9 cellular contexts compared by ENCODE assay signal in the genomic region with DNA sequence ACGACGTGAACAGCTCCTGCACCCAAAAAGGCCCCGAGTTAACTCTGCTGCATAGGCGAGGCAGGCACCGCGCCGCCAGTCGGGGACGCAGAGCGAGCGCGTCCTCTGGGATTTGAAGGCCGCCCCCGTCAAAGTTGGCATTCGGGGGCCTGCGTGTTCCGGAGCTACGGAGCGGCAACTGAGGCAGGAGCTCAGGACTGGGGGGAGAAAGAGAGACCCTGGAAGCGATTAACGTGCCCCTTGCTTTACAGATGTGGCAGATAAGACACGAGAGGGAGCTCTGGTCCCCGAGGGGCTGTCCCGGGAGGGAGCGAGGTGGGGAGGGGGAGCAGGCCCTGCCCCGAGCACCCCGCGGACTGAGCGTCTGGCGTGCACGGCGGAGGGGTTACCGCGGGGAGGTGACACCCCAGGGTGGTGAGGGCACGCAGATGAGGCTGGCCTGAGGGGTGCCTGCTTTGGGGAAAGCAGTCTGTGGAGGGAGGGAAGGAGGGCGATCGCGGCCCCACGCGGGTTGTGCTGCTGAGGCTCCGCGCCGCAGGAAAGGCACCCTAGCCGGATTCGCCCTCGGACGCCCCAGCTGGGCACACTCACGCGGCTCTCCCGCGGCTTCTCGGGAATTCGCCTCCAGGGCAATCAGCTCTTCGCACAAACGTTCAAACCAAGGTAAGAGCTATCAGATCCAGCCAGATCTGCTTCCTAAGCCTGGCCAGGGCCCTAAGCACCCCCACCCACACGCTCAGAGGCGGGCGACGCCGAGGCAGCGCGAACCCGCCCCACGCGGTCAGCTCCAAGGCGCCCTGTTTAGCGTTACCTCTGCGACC. TPM values are rescaled to one million over a fixed set of nuclear protein-coding genes. Genes with fewer than 3 reads are reported as not detected.
DNase-seq lines count a peak whose midpoint lies in the region; ATAC-seq and TF ChIP-seq lines count a peak whose summit lies in the region.
"Had no signal": no experiment of that assay in that cellular context is flagged by ENCODE, and none has a peak within 500 bp of the region (broad histone marks: within the 10 kb centered on the region; RNA-seq: fewer than 3 reads in every experiment).

No MANE protein-coding gene starts in this region.

- no peak for TF ChIP-seq EP300 in gastroesophageal sphincter (IDR thresholded peaks at IDR 0.05)

- TF ChIP-seq POLR2A in gastroesophageal sphincter (IDR thresholded peaks at IDR 0.05), result no peak

- H3K9me3 Mint-ChIP-seq in CD8-positive, alpha-beta memory T cell, result no peaks in the 10 kb centered on the region

- peak overlapping the region in 6 of 7 donors; percentile 47 to 73 (median 54) for H3K4me3 Mint-ChIP-seq in CD8-positive, alpha-beta memory T cell

- 0 to 20% methylated on average over 4 to 7 of the region's 68 CpGs for WGBS in gastroesophageal sphincter (ENCODE audit: low coverage in 1 of 2), 2 donors

- no peak overlapping the region for H3K27ac ChIP-seq in CD8-positive, alpha-beta memory T cell (ENCODE audit: low read depth, low read length)
- no peak overlapping the region for H3K27ac ChIP-seq in gastroesophageal sphincter

- peaks cover 29% of the 10 kb centered on the region for H3K27me3 ChIP-seq in CD8-positive, alpha-beta memory T cell (ENCODE audit: insufficient read depth, low read length, poor library complexity, severe bottlenecking)
- H3K27me3 ChIP-seq in gastroesophageal sphincter, result peaks cover 84% of the 10 kb centered on the region

- peak overlapping the region in 1 of 8 donors; percentile 39 for H3K27ac Mint-ChIP-seq in CD8-positive, alpha-beta memory T cell

- ATAC-seq in gastroesophageal sphincter (no peak), GM18520 (IDR thresholded peaks at IDR 0.05; ENCODE audit: unreplicated experiment) (no peak)

- H3K4me1 Mint-ChIP-seq in CD8-positive, alpha-beta memory T cell, result peaks cover 11 to 32% (median 11%) of the 10 kb centered on the region in 3 donors

- H3K4me3 ChIP-seq in CD8-positive, alpha-beta memory T cell (ENCODE audit: low read length), result peak overlapping the region; percentile 19
- H3K4me3 ChIP-seq in gastroesophageal sphincter, result peak overlapping the region; percentile 7 to 47

- no peak for DNase-seq in CD8-positive, alpha-beta memory T cell
- peak; percentile 19 for DNase-seq in RPMI7951 (ENCODE audit: low read depth)
- DNase-seq in putamen (ENCODE audit: low spot score), result peak; percentile 36
- DNase-seq in cerebellum (ENCODE audit: low spot score), result no peak
- DNase-seq in stimulated activated CD4-positive, alpha-beta T cell treated with anti-CD3 and anti-CD28 coated beads, Interleukin-1b, Interleukin-23, amount 100 ng/mL, for 48 hours, result no peak
- DNase-seq in NCI-H2196 treated with DMSO at 0.1 percent for 48 hours (lab: John Stamatoyannopoulos, UW; ENCODE audit: unreplicated experiment), result no peak
- DNase-seq: NCI-H2029 treated with DMSO at 0.1 percent for 48 hours had no signal

- no peaks in the 10 kb centered on the region for H3K36me3 ChIP-seq in CD8-positive, alpha-beta memory T cell (ENCODE audit: insufficient read depth, low read length)
- no peaks in the 10 kb centered on the region for H3K36me3 ChIP-seq in gastroesophageal sphincter

- CTCF ChIA-PET in CD8-positive, alpha-beta memory T cell (lab: Charles Lee), result interaction anchor here (1.2 kb wide), 1 partner anchor 16 kb away, joined by 3 read pairs; no protein-coding TSS in a partner anchor

- H3K9me3 ChIP-seq in CD8-positive, alpha-beta memory T cell (ENCODE audit: low read length), result no peaks in the 10 kb centered on the region
- no peaks in the 10 kb centered on the region for H3K9me3 ChIP-seq in gastroesophageal sphincter

- POLR2A ChIA-PET in CD8-positive, alpha-beta memory T cell (lab: Charles Lee), result no interaction called here

- no peak for TF ChIP-seq CTCF in gastroesophageal sphincter (IDR thresholded peaks at IDR 0.05)

- peaks cover 48 to 73% of the 10 kb centered on the region in 2 donors for H3K27me3 Mint-ChIP-seq in CD8-positive, alpha-beta memory T cell

- peaks cover 0 to 5% (median 0%) of the 10 kb centered on the region in 3 donors for H3K36me3 Mint-ChIP-seq in CD8-positive, alpha-beta memory T cell

- H3K4me1 ChIP-seq in CD8-positive, alpha-beta memory T cell (ENCODE audit: insufficient read depth, low read length), result no peaks in the 10 kb centered on the region
- peaks cover 4 to 53% (median 22%) of the 10 kb centered on the region in 3 donors for H3K4me1 ChIP-seq in gastroesophageal sphincter

RNA-seq across cellular contexts. Expression of a gene that starts 26.5 kb away (rescaled TPM):
- not detected for total RNA-seq in CD8-positive, alpha-beta memory T cell
- not detected for polyA plus RNA-seq in CD8-positive, alpha-beta memory T cell
- total RNA-seq in RPMI7951 (2014; rRNA removed; shearing (Covaris generic)), result not detected in 2 replicates
- total RNA-seq in gastroesophageal sphincter (under 1 TPM in 2 of 4 donors, not detected in 2; 0.27 to 0.42 TPM), cerebellum (2.1 TPM)

Comparison
In these comparisons a context has a peak if more than half of its experiments do, and no peak if none do; other contexts are left out.
1. DNase-seq: peak in RPMI7951 (single experiment) and putamen (single experiment); none in CD8-positive, alpha-beta memory T cell (0 of 5), cerebellum (single experiment), stimulated activated CD4-positive, alpha-beta T cell treated with anti-CD3 and anti-CD28 coated beads, Interleukin-1b, Interleukin-23, amount 100 ng/mL, for 48 hours (single experiment) and NCI-H2196 treated with DMSO at 0.1 percent for 48 hours (single experiment).